In genomic region chr11:130454495-130455262, GRCh38 we compare ENCODE assay signal across 26 cellular contexts. TPM values are rescaled to one million over a fixed set of nuclear protein-coding genes. Genes with fewer than 3 reads are reported as not detected.
DNase-seq lines count a peak whose midpoint lies in the region; ATAC-seq and TF ChIP-seq lines count a peak whose summit lies in the region.
"Had no signal": no experiment of that assay in that cellular context is flagged by ENCODE, and none has a peak within 500 bp of the region (broad histone marks: within the 10 kb centered on the region; RNA-seq: fewer than 3 reads in every experiment).

No MANE protein-coding gene starts in this region.

- peak; percentile 56 for DNase-seq in NCI-H226
- DNase-seq in choroid plexus epithelial cell (ENCODE audit: low read depth), result peak; percentile 77
- peak; percentile 29 for DNase-seq in kidney tubule cell (ENCODE audit: low spot score)
- no peak for DNase-seq in tibial artery
- no peak for DNase-seq in activated CD4-positive, alpha-beta memory T cell treated with anti-CD3 and anti-CD28 coated beads, Interleukin-2, amount 10 ng/mL, durations not matched to agents 7 days and 5 days
- DNase-seq in GM23338 (ENCODE audit: low spot score), result no peak
- DNase-seq in NCI-H1105 treated with DMSO at 0.1 percent for 48 hours (lab: John Stamatoyannopoulos, UW), result no peak
- DNase-seq: activated CD4-positive, alpha-beta T cell treated with anti-CD3 and anti-CD28 coated beads, Interleukin-2, amount 50 U/mL, for 48 hours; activated naive CD4-positive, alpha-beta T cell treated with anti-CD3 and anti-CD28 coated beads, Interleukin-2, amount 10 ng/mL, durations not matched to agents 7 days and 5 days; activated T-cell treated with anti-CD3 and anti-CD28 coated beads, Interleukin-2, amount 50 U/mL, for 1 hour; AML-193; EL; foreskin melanocyte; NCI-H1417; NCI-H748 treated with DMSO at 0.1 percent for 48 hours; OCI-M1; retina; SJCRH30; testis; WERI-Rb-1 had no signal

- no peaks in the 10 kb centered on the region for H3K9me3 Mint-ChIP-seq in activated CD4-positive, alpha-beta memory T cell treated with anti-CD3 and anti-CD28 coated beads, Interleukin-2, amount 10 ng/mL, durations not matched to agents 7 days and 5 days
- H3K9me3 Mint-ChIP-seq in GM23338, result peaks cover 2% of the 10 kb centered on the region; the same call in 1 of the 3 replicates
- H3K9me3 Mint-ChIP-seq: activated naive CD4-positive, alpha-beta T cell treated with anti-CD3 and anti-CD28 coated beads, Interleukin-2, amount 10 ng/mL, durations not matched to agents 7 days and 5 days; dendritic cell treated with granulocyte-macrophage colony-stimulating factor and Interleukin-4, amounts not matched to agents 40 ng/mL and 50 ng/mL, for 4 days had no signal

- no peak overlapping the region for H2AFZ ChIP-seq in GM23338

- intact Hi-C loops in tibial artery (cut with DNase I; ENCODE audit: low total_unique reads), result loop anchor here (5.0 kb wide), 1 partner anchor 63 kb away; no protein-coding TSS in a partner anchor

- H3K79me2 ChIP-seq in GM23338 (replicated peaks; ENCODE audit: insufficient read depth), result no peaks in the 10 kb centered on the region

- H3K9me3 ChIP-seq in tibial artery, result no peaks in the 10 kb centered on the region
- H3K9me3 ChIP-seq: SJCRH30, testis had no signal

- no peaks in the 10 kb centered on the region; the same call in 1 of the 2 replicates for H4K20me1 ChIP-seq in GM23338 (replicated peaks; ENCODE audit: insufficient read depth)

- H3K27ac Mint-ChIP-seq in activated CD4-positive, alpha-beta memory T cell treated with anti-CD3 and anti-CD28 coated beads, Interleukin-2, amount 10 ng/mL, durations not matched to agents 7 days and 5 days, result no peak overlapping the region
- no peak overlapping the region for H3K27ac Mint-ChIP-seq in GM23338
- H3K27ac Mint-ChIP-seq: activated naive CD4-positive, alpha-beta T cell treated with anti-CD3 and anti-CD28 coated beads, Interleukin-2, amount 10 ng/mL, durations not matched to agents 7 days and 5 days; dendritic cell treated with granulocyte-macrophage colony-stimulating factor and Interleukin-4, amounts not matched to agents 40 ng/mL and 50 ng/mL, for 4 days had no signal

- H3K4me1 Mint-ChIP-seq in activated CD4-positive, alpha-beta memory T cell treated with anti-CD3 and anti-CD28 coated beads, Interleukin-2, amount 10 ng/mL, durations not matched to agents 7 days and 5 days, result peaks cover 4% of the 10 kb centered on the region
- H3K4me1 Mint-ChIP-seq in GM23338, result peaks cover 8% of the 10 kb centered on the region

- TF ChIP-seq CTCF in choroid plexus epithelial cell (conservative IDR thresholded peaks at IDR 0.05; ENCODE audit: low read depth, low read length) (no peak), tibial artery (IDR thresholded peaks at IDR 0.05) (no peak), GM23338 (conservative IDR thresholded peaks at IDR 0.05; ENCODE audit: low read depth in 2 of 2) (no peak)

- H3F3A ChIP-seq in GM23338 (replicated peaks; ENCODE audit: low read depth), result 0 out of 2 replicates have a peak, but pooled peaks cover 4% of the 10 kb centered on the region

- no peak overlapping the region for H3K4me3 ChIP-seq in choroid plexus epithelial cell (ENCODE audit: low read depth, low read length)
- no peak overlapping the region for H3K4me3 ChIP-seq in tibial artery
- no peak overlapping the region for H3K4me3 ChIP-seq in GM23338
- H3K4me3 ChIP-seq: SJCRH30, testis had no signal

- POLR2A ChIA-PET in activated CD4-positive, alpha-beta memory T cell treated with anti-CD3 and anti-CD28 coated beads, Interleukin-2, amount 10 ng/mL, durations not matched to agents 7 days and 5 days (lab: Charles Lee), result no interaction called here

- no peak overlapping the region for H3K4me3 Mint-ChIP-seq in activated CD4-positive, alpha-beta memory T cell treated with anti-CD3 and anti-CD28 coated beads, Interleukin-2, amount 10 ng/mL, durations not matched to agents 7 days and 5 days
- no peak overlapping the region for H3K4me3 Mint-ChIP-seq in GM23338
- H3K4me3 Mint-ChIP-seq: activated naive CD4-positive, alpha-beta T cell treated with anti-CD3 and anti-CD28 coated beads, Interleukin-2, amount 10 ng/mL, durations not matched to agents 7 days and 5 days; dendritic cell treated with granulocyte-macrophage colony-stimulating factor and Interleukin-4, amounts not matched to agents 40 ng/mL and 50 ng/mL, for 4 days had no signal

- no peak for ATAC-seq in GM23338

- no peaks in the 10 kb centered on the region for H3K36me3 Mint-ChIP-seq in activated CD4-positive, alpha-beta memory T cell treated with anti-CD3 and anti-CD28 coated beads, Interleukin-2, amount 10 ng/mL, durations not matched to agents 7 days and 5 days (ENCODE audit: low read depth)
- peaks cover 3% of the 10 kb centered on the region; the same call in 1 of the 3 replicates for H3K36me3 Mint-ChIP-seq in GM23338 (ENCODE audit: low read depth)
- H3K36me3 Mint-ChIP-seq: activated naive CD4-positive, alpha-beta T cell treated with anti-CD3 and anti-CD28 coated beads, Interleukin-2, amount 10 ng/mL, durations not matched to agents 7 days and 5 days had no signal

- H3K27me3 ChIP-seq in tibial artery, result no peaks in the 10 kb centered on the region
- peaks cover 31% of the 10 kb centered on the region for H3K27me3 ChIP-seq in GM23338 (ENCODE audit: insufficient read depth)
- H3K27me3 ChIP-seq: SJCRH30, testis had no signal

- H3K27me3 Mint-ChIP-seq in activated CD4-positive, alpha-beta memory T cell treated with anti-CD3 and anti-CD28 coated beads, Interleukin-2, amount 10 ng/mL, durations not matched to agents 7 days and 5 days, result peaks cover 40% of the 10 kb centered on the region
- H3K27me3 Mint-ChIP-seq in GM23338 (ENCODE audit: insufficient read depth, low read depth, poor library complexity), result peaks cover 42% of the 10 kb centered on the region

- H3K4me1 ChIP-seq in tibial artery (peaks cover 0 to 92% (median 64%) of the 10 kb centered on the region in 4 donors), GM23338 (ENCODE audit: insufficient read depth) (no peaks in the 10 kb centered on the region)

- H3K36me3 ChIP-seq in tibial artery, result peaks cover 0 to 5% (median 0%) of the 10 kb centered on the region in 3 donors
- H3K36me3 ChIP-seq in GM23338 (ENCODE audit: insufficient read depth), result no peaks in the 10 kb centered on the region; the same call in 1 of the 2 replicates
- H3K36me3 ChIP-seq: SJCRH30, WERI-Rb-1 had no signal

- no peak overlapping the region for H3K4me2 ChIP-seq in GM23338

- CTCF ChIA-PET in activated CD4-positive, alpha-beta memory T cell treated with anti-CD3 and anti-CD28 coated beads, Interleukin-2, amount 10 ng/mL, durations not matched to agents 7 days and 5 days (lab: Charles Lee), result no interaction called here

- H3K27ac ChIP-seq in tibial artery (peak overlapping the region; percentile 89 to 94), GM23338 (ENCODE audit: low read depth) (no peak overlapping the region)
- H3K27ac ChIP-seq: SJCRH30, testis, WERI-Rb-1 had no signal

- H3K9me2 ChIP-seq in GM23338 (ENCODE audit: insufficient read depth), result no peaks in the 10 kb centered on the region

TF ChIP-seq in GM23338, 12 proteins besides CTCF, POLR2A, EP300 and RAD21 (continues in another document):
- TF ChIP-seq EZH2 (IDR thresholded peaks at IDR 0.05; ENCODE audit: low read depth, unreplicated experiment), result no peak
- TF ChIP-seq NANOG (IDR thresholded peaks at IDR 0.05; ENCODE audit: borderline replicate concordance), result no peak
- TF ChIP-seq CREB1 (CRISPR knock-in tag; IDR thresholded peaks at IDR 0.05; ENCODE audit: low read depth), result no peak
- TF ChIP-seq EZH2phosphoT487 (IDR thresholded peaks at IDR 0.05; ENCODE audit: unreplicated experiment), result no peak
- no peak for TF ChIP-seq REST (IDR thresholded peaks at IDR 0.05; ENCODE audit: unreplicated experiment)
- TF ChIP-seq ETS1 (IDR thresholded peaks at IDR 0.05), result no peak

RNA-seq across cellular contexts. Expression of gene ADAMTS15, which starts 6.2 kb away (rescaled TPM):
- not detected for total RNA-seq in activated CD4-positive, alpha-beta memory T cell treated with anti-CD3 and anti-CD28 coated beads, Interleukin-2, amount 10 ng/mL, durations not matched to agents 7 days and 5 days
- total RNA-seq in GM23338 (2014; rRNA removed; shearing (Covaris generic)), result 5.6 and 7.7 TPM in 2 replicates
- polyA plus RNA-seq in GM23338 (2016; fragmentation: Nextera tagmentation; extraction: Ambion mirVana), result 0.38 and 0.42 TPM in 2 replicates
- total RNA-seq: endothelial cell of umbilical vein; mononuclear cell; T-helper 1 cell treated with Interleukin-12 subunit alpha and Interleukin-12 subunit beta and Interleukin-4 antibody, amounts not matched to agents 30 ng/mL and 1 ng/mL, for 36 hours had no signal

RNA-seq across cellular contexts. Expression of gene ADAMTS8, which starts 26.3 kb away (rescaled TPM):
- total RNA-seq in activated CD4-positive, alpha-beta memory T cell treated with anti-CD3 and anti-CD28 coated beads, Interleukin-2, amount 10 ng/mL, durations not matched to agents 7 days and 5 days, result not detected
- total RNA-seq in GM23338 (2014; rRNA removed; shearing (Covaris generic)), result 15.3 and 16.2 TPM in 2 replicates
- 7.5 and 7.7 TPM in 2 replicates for polyA plus RNA-seq in GM23338 (2016; fragmentation: Nextera tagmentation; extraction: Ambion mirVana)
- total RNA-seq: endothelial cell of umbilical vein; HT1080; LHCN-M2; mononuclear cell; SJCRH30; T-helper 1 cell treated with Interleukin-12 subunit alpha and Interleukin-12 subunit beta and Interleukin-4 antibody, amounts not matched to agents 30 ng/mL and 1 ng/mL, for 36 hours had no signal
- polyA plus RNA-seq: endothelial cell of umbilical vein had no signal

Comparison
In these comparisons a context has a peak if more than half of its experiments do, and no peak if none do; other contexts are left out.
1. DNase-seq: peak in NCI-H226 (single experiment), choroid plexus epithelial cell (single experiment) and kidney tubule cell (single experiment); none in tibial artery (0 of 2), activated CD4-positive, alpha-beta memory T cell treated with anti-CD3 and anti-CD28 coated beads, Interleukin-2, amount 10 ng/mL, durations not matched to agents 7 days and 5 days (single experiment), GM23338 (single experiment) and NCI-H1105 treated with DMSO at 0.1 percent for 48 hours (single experiment).
2. RNA of gene ADAMTS8, which starts 26.3 kb away (total RNA-seq): 15.3 to 16.2 TPM in GM23338; not detected in activated CD4-positive, alpha-beta memory T cell treated with anti-CD3 and anti-CD28 coated beads, Interleukin-2, amount 10 ng/mL, durations not matched to agents 7 days and 5 days; every median in the first group is over 10 times any median in the second.